In genomic region chr3:16378920-16379319, GRCh38 we compare ENCODE assay signal across 9 cellular contexts.
DNase-seq lines count a peak whose midpoint lies in the region; ATAC-seq and TF ChIP-seq lines count a peak whose summit lies in the region.
"Had no signal": no experiment of that assay in that cellular context is flagged by ENCODE, and none has a peak within 500 bp of the region (broad histone marks: within the 10 kb centered on the region; RNA-seq: fewer than 3 reads in every experiment).

No MANE protein-coding gene starts in this region.

- peaks cover 0 to 28% (median 0%) of the 10 kb centered on the region in 6 donors for H3K36me3 ChIP-seq in spleen

- peaks cover 97% of the 10 kb centered on the region for H3K4me1 Mint-ChIP-seq in activated T-cell treated with anti-CD3 and anti-CD28 coated beads, Interleukin-2, amount 50 U/mL, for 24 hours (ENCODE audit: low read depth)
- H3K4me1 Mint-ChIP-seq in T-helper 1 cell treated with Interleukin-12 subunit alpha and Interleukin-12 subunit beta and Interleukin-4 antibody, amounts not matched to agents 30 μg/mL and 1 μg/mL, for 36 hours (ENCODE audit: low read depth), result peaks cover 85% of the 10 kb centered on the region
- H3K4me1 Mint-ChIP-seq in Calu3 (ENCODE audit: low read depth, unreplicated experiment), result no peaks in the 10 kb centered on the region

- BruUV-seq in Calu3 (replicated peaks; lab: Mats Ljungman, UMichigan), result no TSS peak

- peaks cover 24 to 82% (median 45%) of the 10 kb centered on the region in 6 donors for H3K4me1 ChIP-seq in spleen

- CTCF ChIA-PET in Calu3 (lab: Charles Lee), result no interaction called here

- H3K9me3 ChIP-seq in spleen, result peaks cover 0 to 14% (median 0%) of the 10 kb centered on the region in 8 donors

- DNase-seq in activated T-cell treated with anti-CD3 and anti-CD28 coated beads, Interleukin-2, amount 50 U/mL, for 24 hours, result no peak
- DNase-seq in activated T-cell treated with anti-CD3 and anti-CD28 coated beads, Interleukin-2, amount 50 U/mL, for 48 hours, result no peak
- DNase-seq in spleen (no peak), Calu3 (no peak), omental fat pad (ENCODE audit: low spot score) (no peak), SW480 (ENCODE audit: low spot score) (no peak)

- peak overlapping the region; percentile 89 for H3K27ac Mint-ChIP-seq in activated T-cell treated with anti-CD3 and anti-CD28 coated beads, Interleukin-2, amount 50 U/mL, for 24 hours
- peak overlapping the region; percentile 91 for H3K27ac Mint-ChIP-seq in T-helper 1 cell treated with Interleukin-12 subunit alpha and Interleukin-12 subunit beta and Interleukin-4 antibody, amounts not matched to agents 30 μg/mL and 1 μg/mL, for 36 hours
- H3K27ac Mint-ChIP-seq in Calu3 (ENCODE audit: unreplicated experiment), result no peak overlapping the region

- no peaks in the 10 kb centered on the region for H3K27me3 ChIP-seq in spleen (replicated peaks in 1 of 7)

- intact Hi-C loops in spleen (cut with DNase I; ENCODE audit: low total_unique reads), result no loop called here
- intact Hi-C loops in Calu3 (cut with micrococcal nuclease; ENCODE audit: unreplicated experiment), result no loop called here

- no peak for TF ChIP-seq CTCF in spleen (IDR thresholded peaks at IDR 0.05 in 8 of 11, conservative IDR thresholded peaks at IDR 0.05 in 3 of 11)
- TF ChIP-seq CTCF in Calu3 (IDR thresholded peaks at IDR 0.05; ENCODE audit: unreplicated experiment), result no peak
- no peak for TF ChIP-seq CTCF in omental fat pad (IDR thresholded peaks at IDR 0.05)

- 51 to 74% (median 55%) methylated on average over 3 of the region's 3 CpGs for WGBS in spleen, 5 donors

- peaks cover 98% of the 10 kb centered on the region for H3K36me3 Mint-ChIP-seq in activated T-cell treated with anti-CD3 and anti-CD28 coated beads, Interleukin-2, amount 50 U/mL, for 24 hours (ENCODE audit: low read depth)
- peaks cover 82% of the 10 kb centered on the region for H3K36me3 Mint-ChIP-seq in T-helper 1 cell treated with Interleukin-12 subunit alpha and Interleukin-12 subunit beta and Interleukin-4 antibody, amounts not matched to agents 30 μg/mL and 1 μg/mL, for 36 hours (ENCODE audit: low read depth)
- no peaks in the 10 kb centered on the region for H3K36me3 Mint-ChIP-seq in Calu3 (ENCODE audit: insufficient read depth, unreplicated experiment)

- peak; percentile 62 for ATAC-seq in HG02759 (IDR thresholded peaks at IDR 0.05; ENCODE audit: unreplicated experiment)
- ATAC-seq in omental fat pad (ENCODE audit: low FRiP score), result no peak

- peak overlapping the region in 7 of 8 donors; percentile 10 to 60 (median 32) for H3K27ac ChIP-seq in spleen

- peaks cover 14% of the 10 kb centered on the region for H3K9me3 Mint-ChIP-seq in activated T-cell treated with anti-CD3 and anti-CD28 coated beads, Interleukin-2, amount 50 U/mL, for 24 hours
- peaks cover 37% of the 10 kb centered on the region for H3K9me3 Mint-ChIP-seq in T-helper 1 cell treated with Interleukin-12 subunit alpha and Interleukin-12 subunit beta and Interleukin-4 antibody, amounts not matched to agents 30 μg/mL and 1 μg/mL, for 36 hours
- H3K9me3 Mint-ChIP-seq in Calu3 (ENCODE audit: low read depth, unreplicated experiment), result no peaks in the 10 kb centered on the region

- H3K4me3 Mint-ChIP-seq in activated T-cell treated with anti-CD3 and anti-CD28 coated beads, Interleukin-2, amount 50 U/mL, for 24 hours, result peak overlapping the region; percentile 30
- H3K4me3 Mint-ChIP-seq in T-helper 1 cell treated with Interleukin-12 subunit alpha and Interleukin-12 subunit beta and Interleukin-4 antibody, amounts not matched to agents 30 μg/mL and 1 μg/mL, for 36 hours, result peak overlapping the region; percentile 19
- no peak overlapping the region for H3K4me3 Mint-ChIP-seq in Calu3 (ENCODE audit: low read depth, unreplicated experiment)

- TF ChIP-seq POLR2A in spleen (IDR thresholded peaks at IDR 0.05), result no peak

- H3K4me3 ChIP-seq in spleen, result no peak overlapping the region
- H3K4me3 ChIP-seq: skin epidermis had no signal

- no peaks in the 10 kb centered on the region for H3K27me3 Mint-ChIP-seq in activated T-cell treated with anti-CD3 and anti-CD28 coated beads, Interleukin-2, amount 50 U/mL, for 24 hours
- H3K27me3 Mint-ChIP-seq in T-helper 1 cell treated with Interleukin-12 subunit alpha and Interleukin-12 subunit beta and Interleukin-4 antibody, amounts not matched to agents 30 μg/mL and 1 μg/mL, for 36 hours (ENCODE audit: low read depth), result no peaks in the 10 kb centered on the region
- H3K27me3 Mint-ChIP-seq in Calu3 (ENCODE audit: unreplicated experiment), result no peaks in the 10 kb centered on the region
